Comparison of ENCODE assay signal across 8 cellular contexts in genomic region chr11:78346799-78347198, GRCh38.
"Had no signal": no experiment of that assay in that cellular context is flagged by ENCODE, and none has a peak within 500 bp of the region (broad histone marks: within the 10 kb centered on the region; RNA-seq: fewer than 3 reads in every experiment).

No MANE protein-coding gene starts in this region.

- H3K27me3 ChIP-seq: cardiac muscle cell had no signal

- H3K36me3 ChIP-seq: cardiac muscle cell had no signal

- H3K4me3 ChIP-seq: cardiac muscle cell had no signal

- H3K27ac ChIP-seq: cardiac muscle cell, epithelial cell of prostate had no signal

- DNase-seq: activated CD4-positive, alpha-beta T cell treated with anti-CD3 and anti-CD28 coated beads, Interleukin-2, amount 50 U/mL, for 4 hours; endodermal cell; hypothalamus; islet precursor cell; stimulated activated CD4-positive, alpha-beta T cell treated with anti-CD3 and anti-CD28 coated beads, Interleukin-12 subunit alpha, Interleukin-12 subunit beta, amount 100 ng/mL, for 4 hours; stimulated activated CD4-positive, alpha-beta T cell treated with anti-CD3 and anti-CD28 coated beads, Interleukin-1b, Interleukin-23, amount 100 ng/mL, for 48 hours had no signal
